Comparison of ENCODE assay signal across 15 cellular contexts in the genomic region with DNA sequence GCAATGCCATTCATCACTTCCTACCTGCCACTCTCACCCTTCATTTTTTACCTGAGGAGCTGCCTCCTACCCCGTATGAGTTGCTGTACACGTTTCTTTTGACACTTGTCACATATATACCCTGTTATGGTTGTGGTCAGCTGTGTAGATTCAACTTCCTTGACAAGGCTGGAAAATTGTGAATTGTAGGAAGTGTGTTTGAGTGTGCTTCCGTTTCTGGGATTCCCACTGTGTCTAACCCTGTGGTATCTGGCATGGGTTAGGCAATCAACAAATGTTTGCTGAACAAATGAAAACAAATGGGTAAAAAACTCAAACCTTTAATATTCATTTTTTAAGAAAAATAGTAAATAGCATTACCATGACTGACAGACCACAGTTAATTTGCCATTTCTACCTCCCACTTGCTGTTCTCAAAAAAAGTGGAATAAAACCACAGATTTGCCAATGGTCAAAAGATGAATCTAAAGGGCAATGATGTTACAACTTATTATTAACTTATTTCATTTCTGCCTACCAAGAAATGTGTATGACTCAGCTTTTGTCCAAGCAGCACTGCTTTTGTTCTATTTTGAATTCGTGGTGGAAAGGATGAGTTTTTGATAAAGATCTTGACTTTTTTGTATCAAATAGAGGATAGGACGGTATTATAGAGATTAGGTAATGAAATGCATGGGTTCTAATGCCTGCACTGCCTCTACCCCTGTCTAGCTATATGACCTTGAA.
DNase-seq lines count a peak whose midpoint lies in the region; ATAC-seq and TF ChIP-seq lines count a peak whose summit lies in the region.
"Had no signal": no experiment of that assay in that cellular context is flagged by ENCODE, and none has a peak within 500 bp of the region (broad histone marks: within the 10 kb centered on the region; RNA-seq: fewer than 3 reads in every experiment).

No MANE protein-coding gene starts in this region.

- H3K4me3 ChIP-seq in fibroblast of lung (replicated peaks in 1 of 4; ENCODE audit: control extremely low read depth in 1 of 4, insufficient read depth in 1 of 4, low read depth in 3 of 4, low read length in 4 of 4): no peak overlapping the region
- no peak overlapping the region for H3K4me3 ChIP-seq in mucosa of descending colon
- H3K4me3 ChIP-seq: dorsolateral prefrontal cortex, PC-9 had no signal

- no peaks in the 10 kb centered on the region for H3K9me3 ChIP-seq in fibroblast of lung (ENCODE audit: control insufficient read depth, insufficient read depth, low read depth, low read length)
- H3K9me3 ChIP-seq in mucosa of descending colon: no peaks in the 10 kb centered on the region

- H3K27ac ChIP-seq in fibroblast of lung (ENCODE audit: insufficient read depth, low read length): no peak overlapping the region
- H3K27ac ChIP-seq: dorsolateral prefrontal cortex, PC-9 had no signal

- H3K4me1 ChIP-seq in fibroblast of lung (ENCODE audit: control insufficient read depth, extremely low read depth, insufficient read depth, low read length) (peaks cover 3% of the 10 kb centered on the region), mucosa of descending colon (ENCODE audit: low read depth) (no peaks in the 10 kb centered on the region)

- H3K4me2 ChIP-seq in fibroblast of lung (ENCODE audit: extremely low read depth, insufficient read depth, low read length): no peak overlapping the region
- H3K4me2 ChIP-seq: PC-9 had no signal

- intact Hi-C loops in mucosa of descending colon (cut with DNase I, micrococcal nuclease): no loop called here

- H3K36me3 ChIP-seq in fibroblast of lung (ENCODE audit: control insufficient read depth, insufficient read depth, low read length) (no peaks in the 10 kb centered on the region), mucosa of descending colon (ENCODE audit: low read depth) (no peaks in the 10 kb centered on the region)

- H2AFZ ChIP-seq in fibroblast of lung (ENCODE audit: low read length): no peak overlapping the region
- H2AFZ ChIP-seq: PC-9 had no signal

- ATAC-seq in mucosa of descending colon: no peak
- ATAC-seq in GM19455 (IDR thresholded peaks at IDR 0.05; ENCODE audit: unreplicated experiment): no peak
- ATAC-seq in HG03571 (IDR thresholded peaks at IDR 0.05; ENCODE audit: unreplicated experiment): no peak

- DNase-seq in EH (ENCODE audit: low read depth) (peak; percentile 54), MV-4-11 (lab: John Stamatoyannopoulos, UW) (peak; percentile 39), fibroblast of lung (ENCODE audit: low read depth in 2 of 2) (peak; percentile 32 to 62), pons (ENCODE audit: low spot score) (peak; percentile 30), mucosa of descending colon (no peak)
- DNase-seq: activated CD4-positive, alpha-beta T cell treated with anti-CD3 and anti-CD28 coated beads for 1 hour; anterior cingulate cortex; dorsolateral prefrontal cortex; H7; KG1; NCI-H1694; NCI-H524 treated with DMSO at 0.1 percent for 48 hours; PC-9 had no signal

- no peaks in the 10 kb centered on the region for H4K20me1 ChIP-seq in fibroblast of lung (ENCODE audit: control insufficient read depth, extremely low read depth, insufficient read depth, low read length)

- no peaks in the 10 kb centered on the region for H3K27me3 ChIP-seq in fibroblast of lung (ENCODE audit: control insufficient read depth, insufficient read depth, low read length)
- H3K27me3 ChIP-seq: dorsolateral prefrontal cortex had no signal

- no peak overlapping the region for H3K9ac ChIP-seq in fibroblast of lung (ENCODE audit: insufficient read depth, low read length)

- H3K79me2 ChIP-seq in fibroblast of lung (ENCODE audit: control insufficient read depth, insufficient read depth, low read length): peaks cover 2% of the 10 kb centered on the region

- no peak for TF ChIP-seq CTCF in fibroblast of lung (conservative IDR thresholded peaks at IDR 0.05 in 1 of 2, IDR thresholded peaks at IDR 0.05 in 1 of 2; ENCODE audit: low read depth in 1 of 2, low read length in 2 of 2)
- no peak for TF ChIP-seq CTCF in mucosa of descending colon (IDR thresholded peaks at IDR 0.05)

Comparison
In these comparisons a context has a peak if more than half of its experiments do, and no peak if none do; other contexts are left out.
1. DNase-seq: peak in EH (single experiment), MV-4-11 (single experiment), fibroblast of lung (2 of 2) and pons (single experiment); none in mucosa of descending colon (0 of 3).